Comparison of ENCODE assay signal across 22 cellular contexts in genomic region chr22:36475341-36475740, GRCh38. TPM values are rescaled to one million over a fixed set of nuclear protein-coding genes. Genes with fewer than 3 reads are reported as not detected.
DNase-seq lines count a peak whose midpoint lies in the region; ATAC-seq and TF ChIP-seq lines count a peak whose summit lies in the region.
"Had no signal": no experiment of that assay in that cellular context is flagged by ENCODE, and none has a peak within 500 bp of the region (broad histone marks: within the 10 kb centered on the region; RNA-seq: fewer than 3 reads in every experiment).

No MANE protein-coding gene starts in this region.

- no peaks in the 10 kb centered on the region for H3K9me3 ChIP-seq in heart right ventricle
- H3K9me3 ChIP-seq in gastrocnemius medialis, result no peaks in the 10 kb centered on the region
- H3K9me3 ChIP-seq: BLaER1, MG63, SJSA1 had no signal

- peaks cover 87% of the 10 kb centered on the region for H3K36me3 Mint-ChIP-seq in activated T-helper 17 cell treated with anti-CD3 and anti-CD28 coated beads, Interleukin-2, amount 50 U/mL, for 72 hours (ENCODE audit: low read depth)

- no peaks in the 10 kb centered on the region for H3K27me3 Mint-ChIP-seq in activated T-helper 17 cell treated with anti-CD3 and anti-CD28 coated beads, Interleukin-2, amount 50 U/mL, for 72 hours
- H3K27me3 Mint-ChIP-seq: CD4-positive, CD25-positive, alpha-beta regulatory T cell had no signal

- no peaks in the 10 kb centered on the region for H3K27me3 ChIP-seq in heart right ventricle
- H3K27me3 ChIP-seq in gastrocnemius medialis, result no peaks in the 10 kb centered on the region
- H3K27me3 ChIP-seq: BLaER1, MG63, SJSA1 had no signal

- peak overlapping the region; percentile 0 for H3K27ac Mint-ChIP-seq in activated T-helper 17 cell treated with anti-CD3 and anti-CD28 coated beads, Interleukin-2, amount 50 U/mL, for 72 hours
- H3K27ac Mint-ChIP-seq: GM23338, H9 had no signal

- ATAC-seq in heart right ventricle, result no peak
- no peak for ATAC-seq in left ventricle myocardium superior
- no peak for ATAC-seq in activated T-helper 17 cell treated with anti-CD3 and anti-CD28 coated beads, Interleukin-2, amount 50 U/mL, for 72 hours (replicated peaks)
- no peak for ATAC-seq in gastrocnemius medialis
- ATAC-seq in GM19455 (IDR thresholded peaks at IDR 0.05; ENCODE audit: unreplicated experiment), result no peak
- ATAC-seq: GM23338 had no signal

- H3K4me1 Mint-ChIP-seq in activated T-helper 17 cell treated with anti-CD3 and anti-CD28 coated beads, Interleukin-2, amount 50 U/mL, for 72 hours, result peaks cover 2% of the 10 kb centered on the region

- no peak overlapping the region for H3K4me3 Mint-ChIP-seq in activated T-helper 17 cell treated with anti-CD3 and anti-CD28 coated beads, Interleukin-2, amount 50 U/mL, for 72 hours
- H3K4me3 Mint-ChIP-seq: GM23338, H9 had no signal

- 98% methylated on average over 6 of the region's 6 CpGs for WGBS in heart right ventricle, 2 donors

- H3K27ac ChIP-seq in heart right ventricle (peak overlapping the region in 7 of 10 donors; percentile 12 to 65 (median 48)), gastrocnemius medialis (peak overlapping the region; percentile 44 to 98 (median 92))
- H3K27ac ChIP-seq: PC-9, SJSA1 had no signal

- peaks cover 0 to 100% (median 57%) of the 10 kb centered on the region in 9 donors for H3K36me3 ChIP-seq in heart right ventricle
- H3K36me3 ChIP-seq in gastrocnemius medialis, result peaks cover 0 to 78% of the 10 kb centered on the region in 2 donors

- TF ChIP-seq CTCF in heart right ventricle (IDR thresholded peaks at IDR 0.05) (no peak), gastrocnemius medialis (IDR thresholded peaks at IDR 0.05 in 4 of 5, conservative IDR thresholded peaks at IDR 0.05 in 1 of 5) (no peak)

- H3K4me3 ChIP-seq in heart right ventricle (no peak overlapping the region), gastrocnemius medialis (no peak overlapping the region)
- H3K4me3 ChIP-seq: BLaER1, GM23338, MG63, PC-9, SJSA1 had no signal

- DNase-seq in heart right ventricle (no peak), left ventricle myocardium superior (no peak), gastrocnemius medialis (no peak)
- no peak for DNase-seq in activated CD8-positive, alpha-beta memory T cell treated with anti-CD3 and anti-CD28 coated beads, Interleukin-2, amount 50 U/mL, for 48 hours
- no peak for DNase-seq in stimulated activated CD4-positive, alpha-beta T cell treated with anti-CD3 and anti-CD28 coated beads, Interleukin-15, amount 100 ng/mL, for 24 hours
- DNase-seq: CD4-positive, CD25-positive, alpha-beta regulatory T cell; H9; KBM-7; MG63; NCI-H1105 treated with DMSO at 0.1 percent for 48 hours; NCI-H2029; NCI-H446; NCI-H524 treated with DMSO at 0.1 percent for 48 hours; NCI-H774; NK-92 treated with Interleukin-12 subunit alpha and Interleukin-12 subunit beta, amount 100 ng/mL, for 24 hours; PC-9; Right ventricle myocardium superior had no signal

- intact Hi-C loops in heart right ventricle (cut with DNase I) (loop anchor here in 2 of 10 donors (10.0 kb wide), 1 partner anchor 281 kb away; no protein-coding TSS in a partner anchor), left ventricle myocardium superior (cut with micrococcal nuclease) (no loop called here), gastrocnemius medialis (cut with DNase I; ENCODE audit: low total_unique reads) (no loop called here)

- peaks cover 0 to 48% (median 16%) of the 10 kb centered on the region in 9 donors for H3K4me1 ChIP-seq in heart right ventricle
- H3K4me1 ChIP-seq in gastrocnemius medialis, result peaks cover 11 to 19% of the 10 kb centered on the region in 2 donors

- in situ Hi-C loops in gastrocnemius medialis (cut with MboI; ENCODE audit: low sequenced_read_pairs in 4 of 4), result loop anchor here (5.0 kb wide), 2 partner anchors 168 to 178 kb away; no protein-coding TSS in a partner anchor

- no peak for TF ChIP-seq POLR2A in gastrocnemius medialis (IDR thresholded peaks at IDR 0.05)

- H3K9me3 Mint-ChIP-seq in activated T-helper 17 cell treated with anti-CD3 and anti-CD28 coated beads, Interleukin-2, amount 50 U/mL, for 72 hours, result no peaks in the 10 kb centered on the region
- H3K9me3 Mint-ChIP-seq: CD4-positive, CD25-positive, alpha-beta regulatory T cell; GM23338; H9 had no signal

RNA-seq across cellular contexts. Expression of gene TXN2, which starts 6.1 kb away (rescaled TPM):
- total RNA-seq in heart right ventricle (100 to 1,000 TPM; 107 to 142 (median 122) TPM), left ventricle myocardium superior (131 TPM), gastrocnemius medialis (100 to 1,000 TPM in 1 of 4 donors, 10 to 100 TPM in 3; 64.9 to 122 (median 86.0) TPM)
- polyA plus RNA-seq in heart right ventricle, result 100 to 1,000 TPM; 103 to 155 TPM
- 100 to 1,000 TPM in 1 of 2 donors, 10 to 100 TPM in 1; 87.9 to 114 TPM for total RNA-seq in activated T-helper 17 cell treated with anti-CD3 and anti-CD28 coated beads, Interleukin-2, amount 50 U/mL, for 72 hours

RNA-seq across cellular contexts. Expression of gene FOXRED2, which starts 31.5 kb away (rescaled TPM):
- total RNA-seq in heart right ventricle, result 10 to 100 TPM in 3 of 10 donors, 1 to 10 TPM in 7; 6.3 to 15.7 (median 8.6) TPM
- polyA plus RNA-seq in heart right ventricle, result 1 to 10 TPM; 2.2 to 2.4 TPM
- 13.5 TPM for total RNA-seq in left ventricle myocardium superior
- 10 to 100 TPM; 12.3 to 18.0 TPM for total RNA-seq in activated T-helper 17 cell treated with anti-CD3 and anti-CD28 coated beads, Interleukin-2, amount 50 U/mL, for 72 hours
- total RNA-seq in gastrocnemius medialis, result 10 to 100 TPM in 1 of 4 donors, 1 to 10 TPM in 3; 2.6 to 13.6 (median 5.1) TPM

RNA-seq across cellular contexts. Expression of gene EIF3D, which starts 53.6 kb away (rescaled TPM):
- total RNA-seq in heart right ventricle (100 to 1,000 TPM in 1 of 10 donors, 10 to 100 TPM in 9; 61.4 to 113 (median 79.9) TPM), left ventricle myocardium superior (76.1 TPM), gastrocnemius medialis (100 to 1,000 TPM; 208 to 319 (median 290) TPM)
- 100 to 1,000 TPM in 1 of 2 donors, 10 to 100 TPM in 1; 65.4 to 180 TPM for polyA plus RNA-seq in heart right ventricle
- total RNA-seq in activated T-helper 17 cell treated with anti-CD3 and anti-CD28 coated beads, Interleukin-2, amount 50 U/mL, for 72 hours, result 100 to 1,000 TPM; 307 to 329 TPM
